ENCODE assay signal across 10 cellular contexts in genomic region chr10:78756604-78757442, GRCh38.
A peak's percentile ranks its signal among the peaks of the same experiment; 100 is the strongest.
DNase-seq lines count a peak whose midpoint lies in the region; ATAC-seq and TF ChIP-seq lines count a peak whose summit lies in the region.
"Had no signal": no experiment of that assay in that cellular context is flagged by ENCODE, and none has a peak within 500 bp of the region (broad histone marks: within the 10 kb centered on the region; RNA-seq: fewer than 3 reads in every experiment).

No MANE protein-coding gene starts in this region.

- peak overlapping the region in 1 of 2 donors; percentile 44 for H3K27ac Mint-ChIP-seq in natural killer cell
- H3K27ac Mint-ChIP-seq: B cell had no signal

- peak overlapping the region; percentile 51 for H3K27ac ChIP-seq in fibroblast of lung (ENCODE audit: insufficient read depth, low read length)
- no peak overlapping the region for H3K27ac ChIP-seq in upper lobe of right lung
- H3K27ac ChIP-seq: VCaP had no signal

- H4K20me1 ChIP-seq in fibroblast of lung (ENCODE audit: control insufficient read depth, extremely low read depth, insufficient read depth, low read length): no peaks in the 10 kb centered on the region

- H3K4me1 Mint-ChIP-seq in natural killer cell: peaks cover 12 to 17% of the 10 kb centered on the region in 2 donors
- H3K4me1 Mint-ChIP-seq: B cell had no signal

- H3K36me3 ChIP-seq in fibroblast of lung (ENCODE audit: control insufficient read depth, insufficient read depth, low read length): no peaks in the 10 kb centered on the region
- no peaks in the 10 kb centered on the region for H3K36me3 ChIP-seq in upper lobe of right lung

- no peak overlapping the region for H3K4me2 ChIP-seq in fibroblast of lung (ENCODE audit: extremely low read depth, insufficient read depth, low read length)

- H3K4me3 Mint-ChIP-seq in natural killer cell: no peak overlapping the region
- H3K4me3 Mint-ChIP-seq: B cell had no signal

- no peaks in the 10 kb centered on the region for H3K79me2 ChIP-seq in fibroblast of lung (ENCODE audit: control insufficient read depth, insufficient read depth, low read length)

- no peaks in the 10 kb centered on the region for H3K36me3 Mint-ChIP-seq in natural killer cell

- H3K4me3 ChIP-seq in fibroblast of lung (replicated peaks in 1 of 4; ENCODE audit: control extremely low read depth in 1 of 4, insufficient read depth in 1 of 4, low read depth in 3 of 4, low read length in 4 of 4) (no peak overlapping the region), upper lobe of right lung (no peak overlapping the region)

- DNase-seq in NCI-H526 (lab: John Stamatoyannopoulos, UW) (peak; percentile 36 to 61), NCI-H526 treated with DMSO at 0.1 percent for 48 hours (lab: John Stamatoyannopoulos, UW) (no peak), SW 1271 (lab: John Stamatoyannopoulos, UW) (peak; percentile 52 to 82), fibroblast of lung (ENCODE audit: low read depth in 2 of 2) (peak; percentile 96 to 97), natural killer cell (peak; percentile 24), upper lobe of right lung (peak; percentile 82), NCI-H1092 treated with DMSO at 0.1 percent for 48 hours (lab: John Stamatoyannopoulos, UW) (no peak)

- H2AFZ ChIP-seq in fibroblast of lung (ENCODE audit: low read length): no peak overlapping the region

- H3K9ac ChIP-seq in fibroblast of lung (ENCODE audit: insufficient read depth, low read length): no peak overlapping the region

- ATAC-seq in natural killer cell (peak; percentile 63 to 82 (median 77)), upper lobe of right lung (peak; percentile 92), GM18502 (IDR thresholded peaks at IDR 0.05; ENCODE audit: poor library complexity, unreplicated experiment) (no peak)

- intact Hi-C loops in natural killer cell (cut with micrococcal nuclease): no loop called here
- intact Hi-C loops in upper lobe of right lung (cut with DNase I): no loop called here

- no peaks in the 10 kb centered on the region for H3K9me3 Mint-ChIP-seq in natural killer cell

- H3K9me3 ChIP-seq in fibroblast of lung (ENCODE audit: control insufficient read depth, insufficient read depth, low read depth, low read length) (no peaks in the 10 kb centered on the region), upper lobe of right lung (no peaks in the 10 kb centered on the region)

- H3K27me3 ChIP-seq in fibroblast of lung (ENCODE audit: control insufficient read depth, insufficient read depth, low read length) (no peaks in the 10 kb centered on the region), upper lobe of right lung (no peaks in the 10 kb centered on the region)

- TF ChIP-seq CTCF in fibroblast of lung (conservative IDR thresholded peaks at IDR 0.05 in 1 of 2, IDR thresholded peaks at IDR 0.05 in 1 of 2; ENCODE audit: low read depth in 1 of 2, low read length in 2 of 2) (no peak), natural killer cell (IDR thresholded peaks at IDR 0.05) (no peak), upper lobe of right lung (IDR thresholded peaks at IDR 0.05) (no peak)

- H3K4me1 ChIP-seq in fibroblast of lung (ENCODE audit: control insufficient read depth, extremely low read depth, insufficient read depth, low read length): peaks cover 19% of the 10 kb centered on the region
- H3K4me1 ChIP-seq in upper lobe of right lung: peaks cover 19% of the 10 kb centered on the region

- peaks cover 31 to 42% of the 10 kb centered on the region in 2 donors for H3K27me3 Mint-ChIP-seq in natural killer cell (ENCODE audit: low read depth in 2 of 2)

Comparison
In these comparisons a context has a peak if more than half of its experiments do, and no peak if none do; other contexts are left out.
1. DNase-seq: peak in NCI-H526 (2 of 2), SW 1271 (2 of 2), fibroblast of lung (2 of 2), natural killer cell (single experiment) and upper lobe of right lung (single experiment); none in NCI-H526 treated with DMSO at 0.1 percent for 48 hours (single experiment) and NCI-H1092 treated with DMSO at 0.1 percent for 48 hours (single experiment).